ENCODE assay signal across 17 cellular contexts in the genomic region with DNA sequence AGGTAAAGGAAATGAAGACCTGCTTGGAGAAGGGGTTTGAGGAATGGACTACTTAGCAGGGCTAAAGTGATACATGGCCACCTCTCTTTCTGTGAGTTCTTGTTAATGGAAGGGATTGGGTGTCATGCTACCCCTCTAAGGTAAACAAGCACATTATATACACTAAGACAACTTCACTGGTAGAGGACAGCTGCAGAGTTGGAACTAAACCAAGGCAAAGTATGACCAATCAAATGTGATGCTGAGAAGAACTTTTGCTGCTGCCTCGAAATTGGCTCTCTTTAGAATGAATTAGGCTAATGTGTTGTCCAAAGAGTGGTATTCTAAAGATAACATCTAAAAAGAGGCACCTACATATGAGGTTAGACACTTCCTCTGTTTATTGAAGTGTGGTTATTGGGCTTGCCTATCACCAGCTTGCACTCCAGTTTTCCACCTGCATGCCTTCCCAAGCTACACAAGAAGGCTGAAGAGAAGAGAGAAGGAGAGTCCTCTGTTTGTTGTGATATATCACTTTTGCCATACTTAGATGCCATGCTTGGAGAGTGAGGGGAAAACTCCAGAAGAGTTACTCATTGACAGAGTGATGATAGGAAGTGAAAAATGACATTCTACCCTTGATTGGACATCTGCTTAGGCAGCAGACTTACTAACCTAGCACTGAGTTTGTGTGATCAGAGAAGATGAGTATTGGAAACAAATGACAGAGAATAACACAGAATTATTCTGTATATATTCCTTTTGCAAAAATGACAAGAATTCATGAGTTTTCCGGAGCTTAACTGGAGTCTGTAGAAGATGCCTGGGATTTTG.
"Had no signal": no experiment of that assay in that cellular context is flagged by ENCODE, and none has a peak within 500 bp of the region (broad histone marks: within the 10 kb centered on the region; RNA-seq: fewer than 3 reads in every experiment).

No MANE protein-coding gene starts in this region.

- DNase-seq: activated CD4-positive, alpha-beta memory T cell treated with anti-CD3 and anti-CD28 coated beads, Interleukin-2, amount 10 ng/mL, durations not matched to agents 7 days and 5 days; activated CD4-positive, alpha-beta T cell treated with anti-CD3 and anti-CD28 coated beads for 36 hours; activated gamma-delta T cell treated with Interleukin-2 at 50 U/mL for 16 hours; activated naive CD8-positive, alpha-beta T cell treated with anti-CD3 and anti-CD28 coated beads for 36 hours; activated T-cell treated with anti-CD3 and anti-CD28 coated beads, Interleukin-2, amount 50 U/mL, for 72 hours; head of caudate nucleus; mammary epithelial cell; occipital lobe; stimulated activated CD4-positive, alpha-beta T cell treated with anti-CD3 and anti-CD28 coated beads, Interleukin-2, amount 100 ng/mL, for 24 hours; T1000; uterus had no signal

- H3K4me1 ChIP-seq: breast epithelium, esophagus muscularis mucosa, prostate gland, uterus had no signal

- H3K4me3 ChIP-seq: breast epithelium, esophagus muscularis mucosa, prostate gland, uterus had no signal

- H3K36me3 ChIP-seq: breast epithelium, esophagus muscularis mucosa, prostate gland, uterus had no signal

- H3K27me3 ChIP-seq: breast epithelium, esophagus muscularis mucosa, uterus had no signal

- H3K27ac ChIP-seq: breast epithelium, esophagus muscularis mucosa, prostate gland, uterus had no signal

- H3K9me3 ChIP-seq: breast epithelium, esophagus muscularis mucosa, prostate gland, uterus had no signal

- ATAC-seq: activated CD4-positive, alpha-beta T cell treated with anti-CD3 and anti-CD28 coated beads for 36 hours; activated T-cell treated with anti-CD3 and anti-CD28 coated beads, Interleukin-2, amount 50 U/mL, for 72 hours; left lobe of liver; natural killer cell treated with Interleukin-12 subunit alpha and Interleukin-12 subunit beta and Interleukin-15 and Interleukin-18, amount 100 ng/mL, for 72 hours; sciatic nerve had no signal
